Comparison of ENCODE assay signal across 8 cellular contexts in the genomic region with DNA sequence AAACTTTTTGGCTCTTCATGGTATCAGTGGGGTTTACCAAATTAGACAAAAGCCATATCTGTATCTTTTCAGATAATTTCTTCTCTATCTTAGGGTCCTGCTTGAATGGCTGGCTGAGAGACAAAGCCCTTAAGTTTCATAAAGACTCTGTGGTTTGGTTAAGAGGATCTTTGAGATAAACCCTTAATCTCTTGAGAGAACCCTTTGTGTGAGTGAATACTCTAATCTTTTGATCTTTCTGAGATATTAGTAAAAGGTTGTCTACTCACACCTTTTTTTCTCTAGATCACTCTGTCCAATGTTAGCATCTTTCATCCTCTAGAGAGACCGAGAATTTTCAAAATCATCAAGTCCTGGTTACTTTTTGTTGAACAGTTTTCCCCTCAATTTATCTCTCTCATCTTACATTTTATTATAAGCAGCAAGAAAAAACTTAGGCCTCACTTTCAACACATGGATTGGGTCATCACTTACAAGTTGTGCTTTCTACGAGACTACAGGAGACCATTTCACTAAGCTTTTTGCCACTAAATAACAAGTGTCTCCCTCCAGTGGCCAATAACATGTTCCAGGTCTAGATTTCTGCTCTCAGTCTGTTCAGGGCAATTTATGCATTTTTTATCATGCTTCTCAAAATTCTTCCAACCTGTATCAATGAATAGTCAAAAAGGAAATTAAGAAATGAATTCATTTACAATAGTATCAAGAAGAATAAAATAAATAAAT. TPM values are rescaled to one million over a fixed set of nuclear protein-coding genes. Genes with fewer than 3 reads are reported as not detected.
A peak's percentile ranks its signal among the peaks of the same experiment; 100 is the strongest.
DNase-seq lines count a peak whose midpoint lies in the region; ATAC-seq and TF ChIP-seq lines count a peak whose summit lies in the region.

No MANE protein-coding gene starts in this region.

- DNase-seq in cardiac muscle cell (ENCODE audit: low read depth in 1 of 2, low spot score in 1 of 2) (peak; percentile 14 to 54), heart right ventricle (no peak), NCI-H82 (lab: John Stamatoyannopoulos, UW) (peak; percentile 77), epithelial cell of esophagus (ENCODE audit: low read depth) (peak; percentile 39), OCI-M2 (lab: John Stamatoyannopoulos, UW; ENCODE audit: unreplicated experiment) (no peak), ureter (ENCODE audit: low spot score) (no peak)

- WGBS in heart right ventricle, 2 donors = 93 to 96% methylated on average over 2 of the region's 2 CpGs

- H3K27ac ChIP-seq in cardiac muscle cell (no peak overlapping the region), heart right ventricle (no peak overlapping the region)

- H3K4me1 ChIP-seq in cardiac muscle cell (ENCODE audit: low read depth) = no peaks in the 10 kb centered on the region
- no peaks in the 10 kb centered on the region for H3K4me1 ChIP-seq in heart right ventricle

- no peak for ATAC-seq in heart right ventricle
- ATAC-seq in HG02623 (IDR thresholded peaks at IDR 0.05; ENCODE audit: unreplicated experiment) = no peak
- ATAC-seq in GM21619 (IDR thresholded peaks at IDR 0.05; ENCODE audit: unreplicated experiment) = no peak

- H3K4me3 ChIP-seq in cardiac muscle cell (no peak overlapping the region), heart right ventricle (no peak overlapping the region), epithelial cell of esophagus (ENCODE audit: low read length) (no peak overlapping the region)

- H3K27me3 ChIP-seq in cardiac muscle cell = no peaks in the 10 kb centered on the region
- H3K27me3 ChIP-seq in heart right ventricle = no peaks in the 10 kb centered on the region

- intact Hi-C loops in heart right ventricle (cut with DNase I) = no loop called here

- TF ChIP-seq CTCF in cardiac muscle cell (IDR thresholded peaks at IDR 0.05; ENCODE audit: low read depth, low read length) = peak; percentile 51
- TF ChIP-seq CTCF in heart right ventricle (IDR thresholded peaks at IDR 0.05) = peak in 2 of 9 donors; percentile 14 to 41
- peak; percentile 58 for TF ChIP-seq CTCF in epithelial cell of esophagus (IDR thresholded peaks at IDR 0.05; ENCODE audit: insufficient read depth, low read depth, low read length, missing control alignments)

- H3K36me3 ChIP-seq in cardiac muscle cell (peaks cover 17% of the 10 kb centered on the region), heart right ventricle (peaks cover 0 to 61% (median 16%) of the 10 kb centered on the region in 9 donors)

- H3K9me3 ChIP-seq in cardiac muscle cell (ENCODE audit: low read depth) = no peaks in the 10 kb centered on the region
- H3K9me3 ChIP-seq in heart right ventricle = no peaks in the 10 kb centered on the region

RNA-seq across cellular contexts. Expression of a gene that starts 28.4 kb away (rescaled TPM):
- total RNA-seq in cardiac muscle cell = 26.6 and 33.9 TPM in 2 replicates
- polyA plus RNA-seq in cardiac muscle cell = 18.6 and 20.9 TPM in 2 replicates
- total RNA-seq in heart right ventricle = 10 to 100 TPM in 1 of 10 donors, 1 to 10 TPM in 9; 5.6 to 11.2 (median 7.5) TPM
- 1 to 10 TPM; 6.8 to 9.9 TPM for polyA plus RNA-seq in heart right ventricle
- 17.2 TPM for total RNA-seq in ureter

RNA-seq across cellular contexts. Expression of a gene that starts 33.8 kb away (rescaled TPM):
- total RNA-seq in cardiac muscle cell (51.6 and 67.4 TPM in 2 replicates), heart right ventricle (100 to 1,000 TPM in 9 of 10 donors, 10 to 100 TPM in 1; 95.5 to 115 (median 106) TPM), ureter (84.2 TPM)
- polyA plus RNA-seq in cardiac muscle cell (104 and 122 TPM in 2 replicates), heart right ventricle (10 to 100 TPM; 65.4 to 88.5 TPM)

RNA-seq across cellular contexts. Expression of a gene that starts 50.7 kb away (rescaled TPM):
- total RNA-seq in cardiac muscle cell (12.9 and 16.7 TPM in 2 replicates), heart right ventricle (10 to 100 TPM; 12.2 to 19.7 (median 16.7) TPM), ureter (32.9 TPM)
- polyA plus RNA-seq in cardiac muscle cell (12.4 and 12.7 TPM in 2 replicates), heart right ventricle (10 to 100 TPM in 1 of 2 donors, 1 to 10 TPM in 1; 8.0 to 27.0 TPM)

RNA-seq across cellular contexts. Expression of a gene that starts 50.8 kb away (rescaled TPM):
- 20.0 and 22.4 TPM in 2 replicates for total RNA-seq in cardiac muscle cell
- polyA plus RNA-seq in cardiac muscle cell = 21.8 and 34.0 TPM in 2 replicates
- 10 to 100 TPM; 14.0 to 22.9 (median 19.0) TPM for total RNA-seq in heart right ventricle
- 1 to 10 TPM; 5.8 to 7.0 TPM for polyA plus RNA-seq in heart right ventricle
- total RNA-seq in ureter = 39.1 TPM

Comparison
In these comparisons a context has a peak if more than half of its experiments do, and no peak if none do; other contexts are left out.
1. DNase-seq: peak in cardiac muscle cell (2 of 2), NCI-H82 (single experiment) and epithelial cell of esophagus (single experiment); none in heart right ventricle (0 of 2), OCI-M2 (single experiment) and ureter (single experiment).